In genomic region chr20:3245156-3245555, GRCh38 we compare ENCODE assay signal across 29 cellular contexts. TPM values are rescaled to one million over a fixed set of nuclear protein-coding genes. Genes with fewer than 3 reads are reported as not detected.
"Had no signal": no experiment of that assay in that cellular context is flagged by ENCODE, and none has a peak within 500 bp of the region (broad histone marks: within the 10 kb centered on the region; RNA-seq: fewer than 3 reads in every experiment).

No MANE protein-coding gene starts in this region.

- H3K27me3 ChIP-seq: ovary, vagina had no signal

- H3K9ac ChIP-seq: neural progenitor cell had no signal

- H2AFZ ChIP-seq: neural progenitor cell had no signal

- H3K9me3 Mint-ChIP-seq: mesothelial cell of epicardium; naive B cell; natural killer cell; neural progenitor cell; stimulated activated memory B cell treated with anti-CD40 and anti-IgM and Interleukin-4, amounts not matched to agents 10 μg/mL and 1 μg/mL and 100 μg/mL, for 72 hours; stimulated activated naive CD8-positive, alpha-beta T cell treated with anti-CD3 and anti-CD28 coated beads, Interleukin-15, Interleukin-2, amounts not matched to agents 100 ng/mL and 50 ng/mL, for 24 hours had no signal

- H3K4me1 Mint-ChIP-seq: mesothelial cell of epicardium had no signal

- ATAC-seq: heart left ventricle; right cardiac atrium; stimulated activated memory B cell treated with anti-CD40 and anti-IgM and Interleukin-4, amounts not matched to agents 10 μg/mL and 1 μg/mL and 100 μg/mL, for 72 hours had no signal

- H3K4me1 ChIP-seq: prostate gland had no signal

- H3K4me2 ChIP-seq: neural progenitor cell had no signal

- H3K9me3 ChIP-seq: heart left ventricle, left ventricle myocardium inferior, ovary, prostate gland, sigmoid colon, spleen, suprapubic skin, thoracic aorta, transverse colon, upper lobe of left lung, vagina had no signal

- H3K36me3 ChIP-seq: left ventricle myocardium inferior, neural progenitor cell, ovary, prostate gland, suprapubic skin, thoracic aorta, transverse colon, upper lobe of left lung, vagina had no signal

- H3K4me3 ChIP-seq: heart left ventricle, left ventricle myocardium inferior, lung, neural progenitor cell, ovary, prostate gland, sigmoid colon, spleen, suprapubic skin, thoracic aorta, transverse colon, upper lobe of left lung, vagina had no signal

- H3K36me3 Mint-ChIP-seq: immature natural killer cell; naive B cell; natural killer cell; neural progenitor cell; stimulated activated memory B cell treated with anti-CD40 and anti-IgM and Interleukin-4, amounts not matched to agents 10 μg/mL and 1 μg/mL and 100 μg/mL, for 72 hours had no signal

- H3K4me3 Mint-ChIP-seq: immature natural killer cell; mesothelial cell of epicardium; natural killer cell; nephron progenitor cell; neural progenitor cell; stimulated activated memory B cell treated with anti-CD40 and anti-IgM and Interleukin-4, amounts not matched to agents 10 μg/mL and 1 μg/mL and 100 μg/mL, for 72 hours had no signal

- H3K27ac ChIP-seq: heart left ventricle, left ventricle myocardium inferior, neural progenitor cell, ovary, prostate gland, sigmoid colon, spleen, suprapubic skin, thoracic aorta, transverse colon, upper lobe of left lung, vagina had no signal

- H3K27ac Mint-ChIP-seq: immature natural killer cell; mesothelial cell of epicardium; natural killer cell; nephron progenitor cell; neural progenitor cell; stimulated activated memory B cell treated with anti-CD40 and anti-IgM and Interleukin-4, amounts not matched to agents 10 μg/mL and 1 μg/mL and 100 μg/mL, for 72 hours had no signal

- FAIRE-seq: islet of Langerhans, small intestine had no signal

- DNase-seq: heart left ventricle; hypothalamus; immature natural killer cell; left ventricle myocardium inferior; mesendoderm; naive B cell; natural killer cell; nephron progenitor cell; ovary; retina; sigmoid colon; small intestine; stimulated activated CD4-positive, alpha-beta T cell treated with anti-CD3 and anti-CD28 coated beads, Interleukin-2, amount 100 ng/mL, for 48 hours; stimulated activated CD4-positive, alpha-beta T cell treated with anti-CD3 and anti-CD28 coated beads, Interleukin-4, amount 100 ng/mL, for 4 hours; stimulated activated CD8-positive, alpha-beta memory T cell treated with anti-CD3 and anti-CD28 coated beads, Interleukin-4, amount 100 ng/mL, for 48 hours; transverse colon; upper lobe of left lung had no signal

RNA-seq across cellular contexts. Expression of gene SLC4A11, which starts 6.2 kb away (rescaled TPM):
- polyA plus RNA-seq: immature natural killer cell had no signal
